13 cellular contexts compared by ENCODE assay signal in genomic region chr6:2806664-2807063, GRCh38.
"Had no signal": no experiment of that assay in that cellular context is flagged by ENCODE, and none has a peak within 500 bp of the region (broad histone marks: within the 10 kb centered on the region; RNA-seq: fewer than 3 reads in every experiment).

No MANE protein-coding gene starts in this region.

- DNase-seq: activated naive CD4-positive, alpha-beta T cell treated with Interleukin-2 at 50 U/mL for 16 hours; activated T-cell treated with anti-CD3 and anti-CD28 coated beads for 4 hours; anterior cingulate cortex; cerebellar nuclear complex; glutamatergic neuron; hypothalamus; kidney; stimulated activated CD4-positive, alpha-beta T cell treated with anti-CD3 and anti-CD28 coated beads, Interleukin-15, amount 100 ng/mL, for 24 hours; stimulated activated CD4-positive, alpha-beta T cell treated with anti-CD3 and anti-CD28 coated beads, Interleukin-4, amount 100 ng/mL, for 24 hours; stimulated activated naive CD4-positive, alpha-beta T cell had no signal

- H3K4me3 ChIP-seq: tibial nerve had no signal

- FAIRE-seq: kidney had no signal

- H3K9me3 ChIP-seq: tibial nerve had no signal

- H3K27me3 ChIP-seq: tibial nerve had no signal

- ATAC-seq: esophagus mucosa, SK-N-SH treated with all-trans-retinoic acid at 6 μM for 48 hours had no signal

- H3K27ac ChIP-seq: tibial nerve had no signal

- H3K36me3 ChIP-seq: tibial nerve had no signal
